In genomic region chr2:215705771-215706261, GRCh38 we compare ENCODE assay signal across 26 cellular contexts.
DNase-seq lines count a peak whose midpoint lies in the region; ATAC-seq and TF ChIP-seq lines count a peak whose summit lies in the region.
"Had no signal": no experiment of that assay in that cellular context is flagged by ENCODE, and none has a peak within 500 bp of the region (broad histone marks: within the 10 kb centered on the region; RNA-seq: fewer than 3 reads in every experiment).

No MANE protein-coding gene starts in this region.

- no peaks in the 10 kb centered on the region for H3K36me3 ChIP-seq in fibroblast of lung (ENCODE audit: control insufficient read depth, insufficient read depth, low read length)

- peaks cover 38% of the 10 kb centered on the region for H3K4me1 Mint-ChIP-seq in osteocyte (ENCODE audit: unreplicated experiment)
- H3K4me1 Mint-ChIP-seq: memory B cell; natural killer cell; stimulated activated naive CD8-positive, alpha-beta T cell treated with anti-CD3 and anti-CD28 coated beads, Interleukin-15, amount 100 ng/mL, for 72 hours; T-helper 17 cell had no signal

- DNase-seq in AG04450 (ENCODE audit: low read depth, low spot score) (no peak), NCI-H82 (lab: John Stamatoyannopoulos, UW) (peak; percentile 97), fibroblast of lung (ENCODE audit: low read depth in 2 of 2) (peak; percentile 65 to 75), osteocyte (ENCODE audit: extremely low spot score, unreplicated experiment) (no peak), DMS114 treated with DMSO at 0.1 percent for 48 hours (lab: John Stamatoyannopoulos, UW; ENCODE audit: unreplicated experiment) (no peak), D341Med (ENCODE audit: low spot score) (no peak)
- DNase-seq: ACHN; activated CD4-positive, alpha-beta T cell treated with anti-CD3 and anti-CD28 coated beads, Interleukin-2, amount 50 U/mL, for 4 hours; activated T-cell treated with anti-CD3 and anti-CD28 coated beads for 4 hours; amniotic stem cell; DMS79; endodermal cell; natural killer cell; NCI-H1105; NCI-H2107; NCI-H748 treated with DMSO at 0.1 percent for 48 hours; PC-9; SIG-M5; stimulated activated CD4-positive, alpha-beta T cell treated with anti-CD3 and anti-CD28 coated beads, Interleukin-2, amount 100 ng/mL, for 48 hours; stimulated activated naive CD8-positive, alpha-beta T cell treated with anti-CD3 and anti-CD28 coated beads, Interleukin-15, amount 100 ng/mL, for 72 hours; T-helper 17 cell had no signal

- H3K27ac Mint-ChIP-seq in osteocyte (ENCODE audit: unreplicated experiment) = peak overlapping the region; percentile 62
- H3K27ac Mint-ChIP-seq: endodermal cell; memory B cell; natural killer cell; stimulated activated naive CD8-positive, alpha-beta T cell treated with anti-CD3 and anti-CD28 coated beads, Interleukin-15, amount 100 ng/mL, for 72 hours; T-helper 17 cell had no signal

- no peaks in the 10 kb centered on the region for H4K20me1 ChIP-seq in fibroblast of lung (ENCODE audit: control insufficient read depth, extremely low read depth, insufficient read depth, low read length)

- no peak overlapping the region for H3K9ac ChIP-seq in fibroblast of lung (ENCODE audit: insufficient read depth, low read length)

- peaks cover 1% of the 10 kb centered on the region for H3K36me3 Mint-ChIP-seq in osteocyte (ENCODE audit: unreplicated experiment)
- H3K36me3 Mint-ChIP-seq: memory B cell, natural killer cell had no signal

- H3K27ac ChIP-seq in AG04450 (ENCODE audit: low read depth, low read length) = peak overlapping the region; percentile 13
- H3K27ac ChIP-seq in fibroblast of lung (ENCODE audit: insufficient read depth, low read length) = peak overlapping the region; percentile 6
- H3K27ac ChIP-seq: PC-9, skin epidermis, VCaP had no signal

- TF ChIP-seq CTCF in AG04450 (IDR thresholded peaks at IDR 0.05; ENCODE audit: low read depth, low read length) = no peak
- no peak for TF ChIP-seq CTCF in fibroblast of lung (conservative IDR thresholded peaks at IDR 0.05 in 1 of 2, IDR thresholded peaks at IDR 0.05 in 1 of 2; ENCODE audit: low read depth in 1 of 2, low read length in 2 of 2)
- no peak for TF ChIP-seq CTCF in osteocyte (IDR thresholded peaks at IDR 0.05)

- H3K9me3 ChIP-seq in AG04450 (ENCODE audit: control insufficient read depth, insufficient read depth, low read length) (no peaks in the 10 kb centered on the region), fibroblast of lung (ENCODE audit: control insufficient read depth, insufficient read depth, low read depth, low read length) (no peaks in the 10 kb centered on the region)

- no peaks in the 10 kb centered on the region for H3K27me3 ChIP-seq in AG04450 (ENCODE audit: control insufficient read depth, insufficient read depth, low read length)
- H3K27me3 ChIP-seq in fibroblast of lung (ENCODE audit: control insufficient read depth, insufficient read depth, low read length) = no peaks in the 10 kb centered on the region

- no peaks in the 10 kb centered on the region for H3K27me3 Mint-ChIP-seq in osteocyte (ENCODE audit: unreplicated experiment)
- H3K27me3 Mint-ChIP-seq: stimulated activated naive CD8-positive, alpha-beta T cell treated with anti-CD3 and anti-CD28 coated beads, Interleukin-15, amount 100 ng/mL, for 72 hours; T-helper 17 cell had no signal

- H3K79me2 ChIP-seq in fibroblast of lung (ENCODE audit: control insufficient read depth, insufficient read depth, low read length) = no peaks in the 10 kb centered on the region

- POLR2A ChIA-PET in AG04450 (lab: Yijun Ruan, JAX) = no interaction called here

- H2AFZ ChIP-seq in fibroblast of lung (ENCODE audit: low read length) = no peak overlapping the region
- H2AFZ ChIP-seq: PC-9 had no signal

- CTCF ChIA-PET in AG04450 (lab: Charles Lee) = no interaction called here

- H3K4me3 Mint-ChIP-seq in osteocyte (ENCODE audit: unreplicated experiment) = no peak overlapping the region
- H3K4me3 Mint-ChIP-seq: endodermal cell; memory B cell; natural killer cell; stimulated activated naive CD8-positive, alpha-beta T cell treated with anti-CD3 and anti-CD28 coated beads, Interleukin-15, amount 100 ng/mL, for 72 hours; T-helper 17 cell had no signal

- H3K9me3 Mint-ChIP-seq in osteocyte (ENCODE audit: unreplicated experiment) = no peaks in the 10 kb centered on the region
- H3K9me3 Mint-ChIP-seq: endodermal cell; memory B cell; natural killer cell; stimulated activated naive CD8-positive, alpha-beta T cell treated with anti-CD3 and anti-CD28 coated beads, Interleukin-15, amount 100 ng/mL, for 72 hours had no signal

- ATAC-seq in GM18520 (IDR thresholded peaks at IDR 0.05; ENCODE audit: unreplicated experiment) (no peak), GM21619 (IDR thresholded peaks at IDR 0.05; ENCODE audit: unreplicated experiment) (no peak)
- ATAC-seq: natural killer cell; stimulated activated naive CD8-positive, alpha-beta T cell treated with anti-CD3 and anti-CD28 coated beads, Interleukin-15, amount 100 ng/mL, for 72 hours; T-helper 17 cell had no signal

- peak overlapping the region; percentile 40 for H3K4me2 ChIP-seq in fibroblast of lung (ENCODE audit: extremely low read depth, insufficient read depth, low read length)
- H3K4me2 ChIP-seq: PC-9 had no signal

- H3K4me3 ChIP-seq in AG04450 (ENCODE audit: low read depth, low read length) (no peak overlapping the region), fibroblast of lung (replicated peaks in 1 of 4; ENCODE audit: control extremely low read depth in 1 of 4, insufficient read depth in 1 of 4, low read depth in 3 of 4, low read length in 4 of 4) (no peak overlapping the region)
- H3K4me3 ChIP-seq: PC-9, skin epidermis had no signal

- H3K4me1 ChIP-seq in fibroblast of lung (ENCODE audit: control insufficient read depth, extremely low read depth, insufficient read depth, low read length) = peaks cover 6% of the 10 kb centered on the region

Comparison
In these comparisons a context has a peak if more than half of its experiments do, and no peak if none do; other contexts are left out.
1. DNase-seq: peak in NCI-H82 (single experiment) and fibroblast of lung (2 of 2); none in AG04450 (single experiment), osteocyte (single experiment), DMS114 treated with DMSO at 0.1 percent for 48 hours (single experiment) and D341Med (single experiment).